22 cellular contexts compared by ENCODE assay signal in genomic region chr3:61224823-61225222, GRCh38. TPM values are rescaled to one million over a fixed set of nuclear protein-coding genes. Genes with fewer than 3 reads are reported as not detected.
DNase-seq lines count a peak whose midpoint lies in the region; TF ChIP-seq lines count a peak whose summit lies in the region.
"Had no signal": no experiment of that assay in that cellular context is flagged by ENCODE, and none has a peak within 500 bp of the region (broad histone marks: within the 10 kb centered on the region; RNA-seq: fewer than 3 reads in every experiment).

No MANE protein-coding gene starts in this region.

- TF ChIP-seq CTCF in WERI-Rb-1 (IDR thresholded peaks at IDR 0.05; ENCODE audit: low read depth, low read length) = no peak
- TF ChIP-seq CTCF in GM13976 (IDR thresholded peaks at IDR 0.05; ENCODE audit: borderline replicate concordance, control extremely low read depth, extremely low read depth, insufficient read depth, missing control alignments) = no peak

- no peaks in the 10 kb centered on the region for H3K27me3 ChIP-seq in WERI-Rb-1 (ENCODE audit: insufficient read depth, low read depth, severe bottlenecking)
- H3K27me3 ChIP-seq: BE2C, BLaER1 had no signal

- no peaks in the 10 kb centered on the region for H3K36me3 ChIP-seq in WERI-Rb-1
- H3K36me3 ChIP-seq: BE2C, BLaER1 had no signal

- in situ Hi-C loops in GM13976 (cut with MboI; ENCODE audit: low sequenced_read_pairs, unreplicated experiment) = no loop called here

- H3K27ac ChIP-seq in WERI-Rb-1 = no peak overlapping the region
- H3K27ac ChIP-seq: BLaER1 had no signal

- H3K9me3 ChIP-seq in WERI-Rb-1 (ENCODE audit: severe bottlenecking) = no peaks in the 10 kb centered on the region
- H3K9me3 ChIP-seq: BE2C, BLaER1 had no signal

- no peak overlapping the region for H3K4me3 ChIP-seq in WERI-Rb-1 (ENCODE audit: low read depth, low read length)
- H3K4me3 ChIP-seq: BLaER1, GM12878 had no signal

- DNase-seq in SK-N-DZ (ENCODE audit: low spot score) (peak; percentile 19), WERI-Rb-1 (peak; percentile 34), retina (peak; percentile 20), RPMI8226 (no peak), GM13976 (ENCODE audit: low spot score) (no peak)
- DNase-seq: 8988T; ACHN; BE2C; C1 segment of cervical spinal cord; CD4-positive, alpha-beta memory T cell; CD4-positive, CD25-positive, alpha-beta regulatory T cell; CD8-positive, alpha-beta memory T cell; COR-L47; DMS 273 treated with DMSO at 0.1 percent for 48 hours; DMS153; DMS53; DMS79; DND-41; EL; GDM1 had no signal

RNA-seq across cellular contexts. Expression of gene FHIT, which starts 26.4 kb away (rescaled TPM):
- polyA plus RNA-seq in SK-N-DZ (2014; cell fraction: cytosol; rRNA removed) = 6.3 and 8.7 TPM in 2 replicates
- polyA plus RNA-seq in SK-N-DZ (2014; cell fraction: nucleus; rRNA removed) = 3.0 and 6.8 TPM in 2 replicates

Comparison
In these comparisons a context has a peak if more than half of its experiments do, and no peak if none do; other contexts are left out.
1. DNase-seq: peak in SK-N-DZ (single experiment), WERI-Rb-1 (single experiment) and retina (single experiment); none in RPMI8226 (single experiment) and GM13976 (single experiment).